In genomic region chr12:109058773-109059172, GRCh38 we compare ENCODE assay signal across 32 cellular contexts. TPM values are rescaled to one million over a fixed set of nuclear protein-coding genes. Genes with fewer than 3 reads are reported as not detected.
"Had no signal": no experiment of that assay in that cellular context is flagged by ENCODE, and none has a peak within 500 bp of the region (broad histone marks: within the 10 kb centered on the region; RNA-seq: fewer than 3 reads in every experiment).

No MANE protein-coding gene starts in this region.

- H3K27ac ChIP-seq: epithelial cell of prostate, heart right ventricle, left ventricle myocardium inferior, lower lobe of right lung, psoas muscle, skin epidermis, spleen, suprapubic skin, thyroid gland, vagina had no signal

- DNase-seq: cortex of kidney; effector CD4-positive, alpha-beta T cell; foreskin melanocyte; glutamatergic neuron; heart right ventricle; hippocampal formation; left cardiac atrium; left ventricle myocardium inferior; lower lobe of right lung; naive thymus-derived CD8-positive, alpha-beta T cell; nephron progenitor cell; nucleus accumbens; posterior cingulate gyrus; psoas muscle; right cardiac atrium; spleen; stimulated activated CD4-positive, alpha-beta T cell treated with anti-CD3 and anti-CD28 coated beads, Interleukin-4, amount 100 ng/mL, for 4 hours; stimulated activated naive CD8-positive, alpha-beta T cell treated with anti-CD3 and anti-CD28 coated beads, Interleukin-15, Interleukin-2, amounts not matched to agents 100 U/mL and 50 U/mL, for 24 hours; thyroid gland; trophoblast cell had no signal

- H3K4me3 ChIP-seq: heart right ventricle, left ventricle myocardium inferior, lower lobe of right lung, psoas muscle, skin epidermis, spleen, suprapubic skin, thyroid gland, vagina had no signal

- H3K4me3 Mint-ChIP-seq: naive thymus-derived CD8-positive, alpha-beta T cell; nephron progenitor cell; stimulated activated memory B cell treated with anti-CD40 and anti-IgM and Interleukin-4, amounts not matched to agents 10 μg/mL and 1 μg/mL and 100 μg/mL, for 72 hours had no signal

- ATAC-seq: esophagus mucosa; heart right ventricle; lower lobe of right lung; naive thymus-derived CD8-positive, alpha-beta T cell; psoas muscle; right cardiac atrium; stimulated activated memory B cell treated with anti-CD40 and anti-IgM and Interleukin-4, amounts not matched to agents 10 μg/mL and 1 μg/mL and 100 μg/mL, for 72 hours; stimulated activated naive CD8-positive, alpha-beta T cell treated with anti-CD3 and anti-CD28 coated beads, Interleukin-15, Interleukin-2, amounts not matched to agents 100 U/mL and 50 U/mL, for 24 hours had no signal

- H3K9me3 Mint-ChIP-seq: naive thymus-derived CD8-positive, alpha-beta T cell; stimulated activated memory B cell treated with anti-CD40 and anti-IgM and Interleukin-4, amounts not matched to agents 10 μg/mL and 1 μg/mL and 100 μg/mL, for 72 hours had no signal

- H3K9me3 ChIP-seq: lower lobe of right lung, psoas muscle, spleen, suprapubic skin, thyroid gland, vagina had no signal

- H3K27me3 ChIP-seq: heart right ventricle, spleen, suprapubic skin, thyroid gland, vagina had no signal

- H3K27ac Mint-ChIP-seq: naive thymus-derived CD8-positive, alpha-beta T cell; nephron progenitor cell; stimulated activated memory B cell treated with anti-CD40 and anti-IgM and Interleukin-4, amounts not matched to agents 10 μg/mL and 1 μg/mL and 100 μg/mL, for 72 hours had no signal

- H3K27me3 Mint-ChIP-seq: naive thymus-derived CD8-positive, alpha-beta T cell; stimulated activated memory B cell treated with anti-CD40 and anti-IgM and Interleukin-4, amounts not matched to agents 10 μg/mL and 1 μg/mL and 100 μg/mL, for 72 hours had no signal

RNA-seq across cellular contexts. Expression of gene SVOP, which starts 37.9 kb away (rescaled TPM):
- total RNA-seq: dermis microvascular lymphatic vessel endothelial cell; esophagus mucosa; kidney epithelial cell; lower lobe of right lung; mesenteric fat pad; naive thymus-derived CD8-positive, alpha-beta T cell; osteocyte; renal cortical epithelial cell; spleen; suprapubic skin; thyroid gland; ureter had no signal
- polyA plus RNA-seq: naive thymus-derived CD8-positive, alpha-beta T cell; spleen had no signal
